ENCODE assay signal across 27 cellular contexts in genomic region chr6:30386166-30386565, GRCh38.
"Had no signal": no experiment of that assay in that cellular context is flagged by ENCODE, and none has a peak within 500 bp of the region (broad histone marks: within the 10 kb centered on the region; RNA-seq: fewer than 3 reads in every experiment).

No MANE protein-coding gene starts in this region.

- DNase-seq: activated B cell treated with CpG ODN at 0.5 μM for 24 hours; activated CD4-positive, alpha-beta memory T cell treated with anti-CD3 and anti-CD28 coated beads for 36 hours; activated CD4-positive, alpha-beta T cell treated with anti-CD3 and anti-CD28 coated beads for 4 hours; activated CD4-positive, alpha-beta T cell treated with anti-CD3 and anti-CD28 coated beads, Interleukin-2, amount 10 ng/mL, durations not matched to agents 24 days and 14 days; activated CD4-positive, alpha-beta T cell treated with anti-CD3 and anti-CD28 coated beads, Interleukin-2, amount 50 U/mL, for 1 hour; activated CD4-positive, alpha-beta T cell treated with anti-CD3 and anti-CD28 coated beads, Interleukin-2, amount 50 U/mL, for 4 hours; activated CD4-positive, CD25-positive, alpha-beta regulatory T cell treated with anti-CD3 and anti-CD28 coated beads, Interleukin-2, amount 50 U/mL, for 72 hours; activated CD8-positive, alpha-beta memory T cell treated with anti-CD3 and anti-CD28 coated beads, Interleukin-2, amount 50 U/mL, for 4 hours; activated CD8-positive, alpha-beta T cell treated with anti-CD3 and anti-CD28 coated beads for 36 hours; activated effector memory CD4-positive, alpha-beta T cell treated with anti-CD3 and anti-CD28 coated beads, Interleukin-2, amount 50 U/mL, for 16 hours; activated gamma-delta T cell treated with Interleukin-2 at 50 U/mL for 16 hours; activated naive CD4-positive, alpha-beta T cell; activated naive CD4-positive, alpha-beta T cell treated with anti-CD3 and anti-CD28 coated beads for 36 hours; activated naive CD4-positive, alpha-beta T cell treated with anti-CD3 and anti-CD28 coated beads, Interleukin-2, amount 50 U/mL, for 16 hours; activated naive CD8-positive, alpha-beta T cell treated with anti-CD3 and anti-CD28 coated beads for 36 hours; activated T-cell treated with anti-CD3 and anti-CD28 coated beads for 4 hours; activated T-cell treated with anti-CD3 and anti-CD28 coated beads, Interleukin-2, amount 50 U/mL, for 1 hour; activated T-cell treated with anti-CD3 and anti-CD28 coated beads, Interleukin-2, amount 50 U/mL, for 4 hours; activated T-cell treated with anti-CD3 and anti-CD28 coated beads, Interleukin-2, amount 50 U/mL, for 72 hours; adrenal gland; amniotic stem cell; aorta; body of pancreas; brain microvascular endothelial cell; central memory CD4-positive, alpha-beta T cell; T-helper 2 cell; T-helper 9 cell had no signal
